Comparison of ENCODE assay signal across 2 cellular contexts in the genomic region with DNA sequence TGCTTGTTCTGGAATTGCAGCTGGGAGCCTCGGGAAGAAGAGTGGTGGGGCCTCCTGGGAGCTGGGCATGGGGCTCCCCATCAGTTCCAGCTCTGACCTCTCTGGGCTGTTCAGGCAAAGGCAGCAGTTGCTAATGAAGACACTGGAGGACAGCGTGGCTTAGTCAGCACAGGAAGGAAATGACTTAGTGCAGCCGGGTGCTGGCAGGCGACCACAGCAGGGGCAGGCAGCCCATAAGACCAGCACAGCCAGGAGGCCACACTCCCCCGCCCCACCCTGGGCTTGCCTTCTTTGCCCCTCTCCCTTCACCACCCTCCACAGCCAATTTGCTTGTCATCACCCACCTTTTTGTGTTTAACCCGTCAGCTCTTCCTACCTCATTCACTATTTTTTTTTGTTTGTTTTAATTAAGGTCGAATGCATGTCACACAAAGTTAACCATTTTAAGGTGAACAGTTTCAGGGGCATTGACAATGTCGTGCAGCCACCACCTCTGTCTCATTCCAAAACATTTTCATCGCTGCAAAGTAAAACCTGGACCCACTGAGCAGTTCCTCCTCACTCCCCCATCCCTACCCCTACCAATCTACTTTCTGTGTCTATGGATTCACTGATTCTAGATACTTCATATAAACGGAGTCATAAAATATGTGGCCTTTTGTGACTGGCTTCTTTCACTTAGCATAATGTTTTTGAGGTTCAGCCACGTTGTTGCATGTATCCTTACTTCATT.
A peak's percentile ranks its signal among the peaks of the same experiment; 100 is the strongest.
TF ChIP-seq lines count a peak whose summit lies in the region.

No MANE protein-coding gene starts in this region.

TF ChIP-seq in HepG2, 621 proteins besides CTCF, POLR2A, EP300 and RAD21:
- TF ChIP-seq, protein P1, sequence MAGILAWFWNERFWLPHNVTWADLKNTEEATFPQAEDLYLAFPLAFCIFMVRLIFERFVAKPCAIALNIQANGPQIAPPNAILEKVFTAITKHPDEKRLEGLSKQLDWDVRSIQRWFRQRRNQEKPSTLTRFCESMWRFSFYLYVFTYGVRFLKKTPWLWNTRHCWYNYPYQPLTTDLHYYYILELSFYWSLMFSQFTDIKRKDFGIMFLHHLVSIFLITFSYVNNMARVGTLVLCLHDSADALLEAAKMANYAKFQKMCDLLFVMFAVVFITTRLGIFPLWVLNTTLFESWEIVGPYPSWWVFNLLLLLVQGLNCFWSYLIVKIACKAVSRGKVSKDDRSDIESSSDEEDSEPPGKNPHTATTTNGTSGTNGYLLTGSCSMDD (CRISPR knock-in tag; IDR thresholded peaks at IDR 0.05): no peak
- TF ChIP-seq KDM3A (CRISPR knock-in tag; IDR thresholded peaks at IDR 0.05; ENCODE audit: low read depth) (no peak), ZNF878 (CRISPR knock-in tag; IDR thresholded peaks at IDR 0.05) (no peak), SRF (IDR thresholded peaks at IDR 0.05; ENCODE audit: low read depth, low read length) (no peak), HNRNPL (IDR thresholded peaks at IDR 0.05; ENCODE audit: low read depth, low read length) (no peak), JUN (CRISPR knock-in tag; IDR thresholded peaks at IDR 0.05) (no peak), SNAI1 (CRISPR knock-in tag; IDR thresholded peaks at IDR 0.05; ENCODE audit: borderline replicate concordance) (no peak), RBAK (CRISPR knock-in tag; IDR thresholded peaks at IDR 0.05) (no peak), PHF21A (CRISPR knock-in tag; IDR thresholded peaks at IDR 0.05) (no peak)
- TF ChIP-seq, protein P2, sequence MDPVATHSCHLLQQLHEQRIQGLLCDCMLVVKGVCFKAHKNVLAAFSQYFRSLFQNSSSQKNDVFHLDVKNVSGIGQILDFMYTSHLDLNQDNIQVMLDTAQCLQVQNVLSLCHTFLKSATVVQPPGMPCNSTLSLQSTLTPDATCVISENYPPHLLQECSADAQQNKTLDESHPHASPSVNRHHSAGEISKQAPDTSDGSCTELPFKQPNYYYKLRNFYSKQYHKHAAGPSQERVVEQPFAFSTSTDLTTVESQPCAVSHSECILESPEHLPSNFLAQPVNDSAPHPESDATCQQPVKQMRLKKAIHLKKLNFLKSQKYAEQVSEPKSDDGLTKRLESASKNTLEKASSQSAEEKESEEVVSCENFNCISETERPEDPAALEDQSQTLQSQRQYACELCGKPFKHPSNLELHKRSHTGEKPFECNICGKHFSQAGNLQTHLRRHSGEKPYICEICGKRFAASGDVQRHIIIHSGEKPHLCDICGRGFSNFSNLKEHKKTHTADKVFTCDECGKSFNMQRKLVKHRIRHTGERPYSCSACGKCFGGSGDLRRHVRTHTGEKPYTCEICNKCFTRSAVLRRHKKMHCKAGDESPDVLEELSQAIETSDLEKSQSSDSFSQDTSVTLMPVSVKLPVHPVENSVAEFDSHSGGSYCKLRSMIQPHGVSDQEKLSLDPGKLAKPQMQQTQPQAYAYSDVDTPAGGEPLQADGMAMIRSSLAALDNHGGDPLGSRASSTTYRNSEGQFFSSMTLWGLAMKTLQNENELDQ (CRISPR knock-in tag; IDR thresholded peaks at IDR 0.05; ENCODE audit: borderline replicate concordance): no peak
- TF ChIP-seq, protein P3, sequence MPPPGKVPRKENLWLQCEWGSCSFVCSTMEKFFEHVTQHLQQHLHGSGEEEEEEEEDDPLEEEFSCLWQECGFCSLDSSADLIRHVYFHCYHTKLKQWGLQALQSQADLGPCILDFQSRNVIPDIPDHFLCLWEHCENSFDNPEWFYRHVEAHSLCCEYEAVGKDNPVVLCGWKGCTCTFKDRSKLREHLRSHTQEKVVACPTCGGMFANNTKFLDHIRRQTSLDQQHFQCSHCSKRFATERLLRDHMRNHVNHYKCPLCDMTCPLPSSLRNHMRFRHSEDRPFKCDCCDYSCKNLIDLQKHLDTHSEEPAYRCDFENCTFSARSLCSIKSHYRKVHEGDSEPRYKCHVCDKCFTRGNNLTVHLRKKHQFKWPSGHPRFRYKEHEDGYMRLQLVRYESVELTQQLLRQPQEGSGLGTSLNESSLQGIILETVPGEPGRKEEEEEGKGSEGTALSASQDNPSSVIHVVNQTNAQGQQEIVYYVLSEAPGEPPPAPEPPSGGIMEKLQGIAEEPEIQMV (CRISPR knock-in tag; IDR thresholded peaks at IDR 0.05; ENCODE audit: low read depth): no peak
- TF ChIP-seq, protein P4, sequence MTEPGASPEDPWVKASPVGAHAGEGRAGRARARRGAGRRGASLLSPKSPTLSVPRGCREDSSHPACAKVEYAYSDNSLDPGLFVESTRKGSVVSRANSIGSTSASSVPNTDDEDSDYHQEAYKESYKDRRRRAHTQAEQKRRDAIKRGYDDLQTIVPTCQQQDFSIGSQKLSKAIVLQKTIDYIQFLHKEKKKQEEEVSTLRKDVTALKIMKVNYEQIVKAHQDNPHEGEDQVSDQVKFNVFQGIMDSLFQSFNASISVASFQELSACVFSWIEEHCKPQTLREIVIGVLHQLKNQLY (CRISPR knock-in tag; IDR thresholded peaks at IDR 0.05): no peak
- TF ChIP-seq, protein P5, sequence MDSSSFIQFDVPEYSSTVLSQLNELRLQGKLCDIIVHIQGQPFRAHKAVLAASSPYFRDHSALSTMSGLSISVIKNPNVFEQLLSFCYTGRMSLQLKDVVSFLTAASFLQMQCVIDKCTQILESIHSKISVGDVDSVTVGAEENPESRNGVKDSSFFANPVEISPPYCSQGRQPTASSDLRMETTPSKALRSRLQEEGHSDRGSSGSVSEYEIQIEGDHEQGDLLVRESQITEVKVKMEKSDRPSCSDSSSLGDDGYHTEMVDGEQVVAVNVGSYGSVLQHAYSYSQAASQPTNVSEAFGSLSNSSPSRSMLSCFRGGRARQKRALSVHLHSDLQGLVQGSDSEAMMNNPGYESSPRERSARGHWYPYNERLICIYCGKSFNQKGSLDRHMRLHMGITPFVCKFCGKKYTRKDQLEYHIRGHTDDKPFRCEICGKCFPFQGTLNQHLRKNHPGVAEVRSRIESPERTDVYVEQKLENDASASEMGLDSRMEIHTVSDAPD (CRISPR knock-in tag; IDR thresholded peaks at IDR 0.05): no peak

TF ChIP-seq in SK-N-SH, 30 proteins besides CTCF, POLR2A, EP300 and RAD21:
- TF ChIP-seq, protein P6, sequence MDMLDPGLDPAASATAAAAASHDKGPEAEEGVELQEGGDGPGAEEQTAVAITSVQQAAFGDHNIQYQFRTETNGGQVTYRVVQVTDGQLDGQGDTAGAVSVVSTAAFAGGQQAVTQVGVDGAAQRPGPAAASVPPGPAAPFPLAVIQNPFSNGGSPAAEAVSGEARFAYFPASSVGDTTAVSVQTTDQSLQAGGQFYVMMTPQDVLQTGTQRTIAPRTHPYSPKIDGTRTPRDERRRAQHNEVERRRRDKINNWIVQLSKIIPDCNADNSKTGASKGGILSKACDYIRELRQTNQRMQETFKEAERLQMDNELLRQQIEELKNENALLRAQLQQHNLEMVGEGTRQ (IDR thresholded peaks at IDR 0.05; ENCODE audit: borderline replicate concordance, low read depth, low read length): no peak
- TF ChIP-seq ELF1 (IDR thresholded peaks at IDR 0.05) (no peak), MEF2A (IDR thresholded peaks at IDR 0.05; ENCODE audit: borderline replicate concordance, low read depth) (no peak), POLR2AphosphoS5 (IDR thresholded peaks at IDR 0.05; ENCODE audit: low read depth, low read length) (no peak), GABPA (IDR thresholded peaks at IDR 0.05; ENCODE audit: low read depth) (peak; percentile 49), GATA2 (CRISPR knock-in tag; IDR thresholded peaks at IDR 0.05) (no peak), RFX5 (IDR thresholded peaks at IDR 0.05; ENCODE audit: low read length) (no peak), RCOR1 (IDR thresholded peaks at IDR 0.05; ENCODE audit: low read length) (no peak), SIN3A (IDR thresholded peaks at IDR 0.05; ENCODE audit: borderline replicate concordance, low read depth, low read length) (no peak), FOSL2 (IDR thresholded peaks at IDR 0.05; ENCODE audit: borderline replicate concordance, low read depth) (peak; percentile 44; the same call in 1 of the 2 replicates), FOXM1 (IDR thresholded peaks at IDR 0.05; ENCODE audit: low read depth) (no peak), RXRA (IDR thresholded peaks at IDR 0.05; ENCODE audit: borderline replicate concordance, low read depth) (peak; percentile 29; the same call in 1 of the 2 replicates), TCF12 (IDR thresholded peaks at IDR 0.05) (peak; percentile 56; the same call in 1 of the 2 replicates), JUND (IDR thresholded peaks at IDR 0.05) (peak; percentile 45), NFIC (IDR thresholded peaks at IDR 0.05; ENCODE audit: borderline replicate concordance) (peak; percentile 64)
- TF ChIP-seq, protein P7, sequence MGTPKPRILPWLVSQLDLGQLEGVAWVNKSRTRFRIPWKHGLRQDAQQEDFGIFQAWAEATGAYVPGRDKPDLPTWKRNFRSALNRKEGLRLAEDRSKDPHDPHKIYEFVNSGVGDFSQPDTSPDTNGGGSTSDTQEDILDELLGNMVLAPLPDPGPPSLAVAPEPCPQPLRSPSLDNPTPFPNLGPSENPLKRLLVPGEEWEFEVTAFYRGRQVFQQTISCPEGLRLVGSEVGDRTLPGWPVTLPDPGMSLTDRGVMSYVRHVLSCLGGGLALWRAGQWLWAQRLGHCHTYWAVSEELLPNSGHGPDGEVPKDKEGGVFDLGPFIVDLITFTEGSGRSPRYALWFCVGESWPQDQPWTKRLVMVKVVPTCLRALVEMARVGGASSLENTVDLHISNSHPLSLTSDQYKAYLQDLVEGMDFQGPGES (IDR thresholded peaks at IDR 0.05; ENCODE audit: low read depth, low read length): no peak
- TF ChIP-seq, protein P8, sequence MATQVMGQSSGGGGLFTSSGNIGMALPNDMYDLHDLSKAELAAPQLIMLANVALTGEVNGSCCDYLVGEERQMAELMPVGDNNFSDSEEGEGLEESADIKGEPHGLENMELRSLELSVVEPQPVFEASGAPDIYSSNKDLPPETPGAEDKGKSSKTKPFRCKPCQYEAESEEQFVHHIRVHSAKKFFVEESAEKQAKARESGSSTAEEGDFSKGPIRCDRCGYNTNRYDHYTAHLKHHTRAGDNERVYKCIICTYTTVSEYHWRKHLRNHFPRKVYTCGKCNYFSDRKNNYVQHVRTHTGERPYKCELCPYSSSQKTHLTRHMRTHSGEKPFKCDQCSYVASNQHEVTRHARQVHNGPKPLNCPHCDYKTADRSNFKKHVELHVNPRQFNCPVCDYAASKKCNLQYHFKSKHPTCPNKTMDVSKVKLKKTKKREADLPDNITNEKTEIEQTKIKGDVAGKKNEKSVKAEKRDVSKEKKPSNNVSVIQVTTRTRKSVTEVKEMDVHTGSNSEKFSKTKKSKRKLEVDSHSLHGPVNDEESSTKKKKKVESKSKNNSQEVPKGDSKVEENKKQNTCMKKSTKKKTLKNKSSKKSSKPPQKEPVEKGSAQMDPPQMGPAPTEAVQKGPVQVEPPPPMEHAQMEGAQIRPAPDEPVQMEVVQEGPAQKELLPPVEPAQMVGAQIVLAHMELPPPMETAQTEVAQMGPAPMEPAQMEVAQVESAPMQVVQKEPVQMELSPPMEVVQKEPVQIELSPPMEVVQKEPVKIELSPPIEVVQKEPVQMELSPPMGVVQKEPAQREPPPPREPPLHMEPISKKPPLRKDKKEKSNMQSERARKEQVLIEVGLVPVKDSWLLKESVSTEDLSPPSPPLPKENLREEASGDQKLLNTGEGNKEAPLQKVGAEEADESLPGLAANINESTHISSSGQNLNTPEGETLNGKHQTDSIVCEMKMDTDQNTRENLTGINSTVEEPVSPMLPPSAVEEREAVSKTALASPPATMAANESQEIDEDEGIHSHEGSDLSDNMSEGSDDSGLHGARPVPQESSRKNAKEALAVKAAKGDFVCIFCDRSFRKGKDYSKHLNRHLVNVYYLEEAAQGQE (IDR thresholded peaks at IDR 0.05; ENCODE audit: low read depth, low read length): no peak
- TF ChIP-seq, protein P9, sequence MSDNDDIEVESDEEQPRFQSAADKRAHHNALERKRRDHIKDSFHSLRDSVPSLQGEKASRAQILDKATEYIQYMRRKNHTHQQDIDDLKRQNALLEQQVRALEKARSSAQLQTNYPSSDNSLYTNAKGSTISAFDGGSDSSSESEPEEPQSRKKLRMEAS (IDR thresholded peaks at IDR 0.05; ENCODE audit: low read depth): peak; percentile 50; the same call in 1 of the 2 replicates
- TF ChIP-seq, protein P10, sequence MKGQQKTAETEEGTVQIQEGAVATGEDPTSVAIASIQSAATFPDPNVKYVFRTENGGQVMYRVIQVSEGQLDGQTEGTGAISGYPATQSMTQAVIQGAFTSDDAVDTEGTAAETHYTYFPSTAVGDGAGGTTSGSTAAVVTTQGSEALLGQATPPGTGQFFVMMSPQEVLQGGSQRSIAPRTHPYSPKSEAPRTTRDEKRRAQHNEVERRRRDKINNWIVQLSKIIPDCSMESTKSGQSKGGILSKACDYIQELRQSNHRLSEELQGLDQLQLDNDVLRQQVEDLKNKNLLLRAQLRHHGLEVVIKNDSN (IDR thresholded peaks at IDR 0.05; ENCODE audit: borderline replicate concordance, low read depth): no peak
- TF ChIP-seq, protein P11, sequence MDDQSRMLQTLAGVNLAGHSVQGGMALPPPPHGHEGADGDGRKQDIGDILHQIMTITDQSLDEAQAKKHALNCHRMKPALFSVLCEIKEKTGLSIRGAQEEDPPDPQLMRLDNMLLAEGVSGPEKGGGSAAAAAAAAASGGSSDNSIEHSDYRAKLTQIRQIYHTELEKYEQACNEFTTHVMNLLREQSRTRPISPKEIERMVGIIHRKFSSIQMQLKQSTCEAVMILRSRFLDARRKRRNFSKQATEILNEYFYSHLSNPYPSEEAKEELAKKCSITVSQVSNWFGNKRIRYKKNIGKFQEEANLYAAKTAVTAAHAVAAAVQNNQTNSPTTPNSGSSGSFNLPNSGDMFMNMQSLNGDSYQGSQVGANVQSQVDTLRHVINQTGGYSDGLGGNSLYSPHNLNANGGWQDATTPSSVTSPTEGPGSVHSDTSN (IDR thresholded peaks at IDR 0.05): peak; percentile 17; the same call in 1 of the 2 replicates
